9 cellular contexts compared by ENCODE assay signal in genomic region chr2:97011977-97012569, GRCh38. TPM values are rescaled to one million over a fixed set of nuclear protein-coding genes. Genes with fewer than 3 reads are reported as not detected.
DNase-seq lines count a peak whose midpoint lies in the region; ATAC-seq and TF ChIP-seq lines count a peak whose summit lies in the region.
"Had no signal": no experiment of that assay in that cellular context is flagged by ENCODE, and none has a peak within 500 bp of the region (broad histone marks: within the 10 kb centered on the region; RNA-seq: fewer than 3 reads in every experiment).

No MANE protein-coding gene starts in this region.

- no peaks in the 10 kb centered on the region for H3K36me3 ChIP-seq in left ventricle myocardium inferior
- no peaks in the 10 kb centered on the region for H3K36me3 ChIP-seq in gastrocnemius medialis

- H3K9me3 Mint-ChIP-seq in WTC11 (peaks cover 7% of the 10 kb centered on the region; the same call in 1 of the 2 replicates), type B pancreatic cell (no peaks in the 10 kb centered on the region)
- H3K9me3 Mint-ChIP-seq: dendritic cell treated with granulocyte-macrophage colony-stimulating factor and Interleukin-4, amounts not matched to agents 40 ng/mL and 50 ng/mL, for 4 days had no signal

- CTCF ChIA-PET in WTC11 (lab: Charles Lee), result interaction anchor here (0.8 to 3.5 kb wide), 3 partner anchors 26 to 100 kb away, joined by 3 to 14 read pairs (median 3); partner anchors contain the start of genes ANKRD36 and FAM178B

- no peaks in the 10 kb centered on the region for H3K9me3 ChIP-seq in left ventricle myocardium inferior (replicated peaks)
- no peaks in the 10 kb centered on the region for H3K9me3 ChIP-seq in right cardiac atrium (ENCODE audit: control insufficient read depth, low read length)
- no peaks in the 10 kb centered on the region for H3K9me3 ChIP-seq in gastrocnemius medialis

- DNase-seq in left ventricle myocardium inferior (no peak), right cardiac atrium (no peak), NCI-H146 (lab: John Stamatoyannopoulos, UW) (peak; percentile 55), WTC11 (ENCODE audit: low spot score) (no peak), iPS DF 4.7 (ENCODE audit: extremely low read depth, low spot score) (peak; percentile 28), type B pancreatic cell (ENCODE audit: extremely low spot score, unreplicated experiment) (no peak), gastrocnemius medialis (no peak)

- WGBS in right cardiac atrium, result 36% methylated on average over 4 of the region's 4 CpGs

- ATAC-seq in right cardiac atrium (no peak), WTC11 (no peak), GM19452 (IDR thresholded peaks at IDR 0.05; ENCODE audit: unreplicated experiment) (no peak), gastrocnemius medialis (no peak)

- TF ChIP-seq POLR2A in gastrocnemius medialis (IDR thresholded peaks at IDR 0.05), result no peak

- H3K27ac Mint-ChIP-seq in WTC11 (no peak overlapping the region), type B pancreatic cell (no peak overlapping the region)
- H3K27ac Mint-ChIP-seq: dendritic cell treated with granulocyte-macrophage colony-stimulating factor and Interleukin-4, amounts not matched to agents 40 ng/mL and 50 ng/mL, for 4 days had no signal

- H3K4me1 ChIP-seq in left ventricle myocardium inferior (no peaks in the 10 kb centered on the region), right cardiac atrium (ENCODE audit: control insufficient read depth, insufficient read depth, low read length) (no peaks in the 10 kb centered on the region), gastrocnemius medialis (no peaks in the 10 kb centered on the region)

- no peaks in the 10 kb centered on the region for H3K36me3 Mint-ChIP-seq in WTC11
- no peaks in the 10 kb centered on the region for H3K36me3 Mint-ChIP-seq in type B pancreatic cell

- no peak overlapping the region for H3K4me3 Mint-ChIP-seq in WTC11
- no peak overlapping the region for H3K4me3 Mint-ChIP-seq in type B pancreatic cell
- H3K4me3 Mint-ChIP-seq: dendritic cell treated with granulocyte-macrophage colony-stimulating factor and Interleukin-4, amounts not matched to agents 40 ng/mL and 50 ng/mL, for 4 days had no signal

- POLR2A ChIA-PET in WTC11 (lab: Charles Lee), result no interaction called here

- TF ChIP-seq CTCF in left ventricle myocardium inferior (IDR thresholded peaks at IDR 0.05; ENCODE audit: borderline replicate concordance) (peak; percentile 56), WTC11 (IDR thresholded peaks at IDR 0.05) (no peak), type B pancreatic cell (conservative IDR thresholded peaks at IDR 0.05) (peak; percentile 71), gastrocnemius medialis (IDR thresholded peaks at IDR 0.05 in 4 of 5, conservative IDR thresholded peaks at IDR 0.05 in 1 of 5) (peak in 1 of 5 experiments; percentile 28)

- no peaks in the 10 kb centered on the region for H3K4me1 Mint-ChIP-seq in WTC11
- H3K4me1 Mint-ChIP-seq in type B pancreatic cell (ENCODE audit: unreplicated experiment), result peaks cover 4% of the 10 kb centered on the region

- intact Hi-C loops in left ventricle myocardium inferior (cut with micrococcal nuclease) (no loop called here), right cardiac atrium (cut with DNase I) (no loop called here), gastrocnemius medialis (cut with DNase I; ENCODE audit: low total_unique reads) (no loop called here)

- peaks cover 57% of the 10 kb centered on the region for H3K27me3 ChIP-seq in left ventricle myocardium inferior (ENCODE audit: low read depth)
- H3K27me3 ChIP-seq in right cardiac atrium (ENCODE audit: control insufficient read depth, insufficient read depth), result no peaks in the 10 kb centered on the region
- H3K27me3 ChIP-seq in gastrocnemius medialis, result peaks cover 0 to 10% (median 5%) of the 10 kb centered on the region in 3 donors

- H3K27ac ChIP-seq in left ventricle myocardium inferior (replicated peaks) (no peak overlapping the region), right cardiac atrium (ENCODE audit: low read length) (no peak overlapping the region), gastrocnemius medialis (no peak overlapping the region)

- no peaks in the 10 kb centered on the region; the same call in 1 of the 2 replicates for H3K27me3 Mint-ChIP-seq in WTC11 (ENCODE audit: low read depth)
- H3K27me3 Mint-ChIP-seq in type B pancreatic cell, result peaks cover 46% of the 10 kb centered on the region

- H3K4me3 ChIP-seq in left ventricle myocardium inferior (no peak overlapping the region), right cardiac atrium (ENCODE audit: low read length) (no peak overlapping the region), gastrocnemius medialis (no peak overlapping the region)

- in situ Hi-C loops in gastrocnemius medialis (cut with MboI; ENCODE audit: low sequenced_read_pairs in 4 of 4), result no loop called here

TF ChIP-seq in WTC11, 78 proteins besides CTCF, POLR2A, EP300 and RAD21:
- TF ChIP-seq, protein P1, sequence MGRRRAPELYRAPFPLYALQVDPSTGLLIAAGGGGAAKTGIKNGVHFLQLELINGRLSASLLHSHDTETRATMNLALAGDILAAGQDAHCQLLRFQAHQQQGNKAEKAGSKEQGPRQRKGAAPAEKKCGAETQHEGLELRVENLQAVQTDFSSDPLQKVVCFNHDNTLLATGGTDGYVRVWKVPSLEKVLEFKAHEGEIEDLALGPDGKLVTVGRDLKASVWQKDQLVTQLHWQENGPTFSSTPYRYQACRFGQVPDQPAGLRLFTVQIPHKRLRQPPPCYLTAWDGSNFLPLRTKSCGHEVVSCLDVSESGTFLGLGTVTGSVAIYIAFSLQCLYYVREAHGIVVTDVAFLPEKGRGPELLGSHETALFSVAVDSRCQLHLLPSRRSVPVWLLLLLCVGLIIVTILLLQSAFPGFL (CRISPR knock-in tag; IDR thresholded peaks at IDR 0.05; ENCODE audit: borderline replicate concordance), result no peak
- no peak for TF ChIP-seq ZNF416 (CRISPR knock-in tag; IDR thresholded peaks at IDR 0.05)
- TF ChIP-seq HMGA2 (CRISPR knock-in tag; IDR thresholded peaks at IDR 0.05), result peak; percentile 79
- no peak for TF ChIP-seq TP53 (CRISPR knock-in tag; IDR thresholded peaks at IDR 0.05)

RNA-seq across cellular contexts. Expression of gene FAM178B, which starts 25.7 kb away (rescaled TPM):
- total RNA-seq in left ventricle myocardium inferior (0.82 TPM), right cardiac atrium (under 1 TPM in 2 of 4 donors, not detected in 2; 0.49 to 0.85 TPM), WTC11 (2021) (0.52 to 0.71 TPM (median 0.62 TPM) in 3 replicates), type B pancreatic cell (ENCODE audit: low replicate concordance) (0.22 TPM in 1 of 2 replicates, not detected in the other), gastrocnemius medialis (under 1 TPM in 1 of 4 donors, not detected in 3; 0.84 TPM)
- 0.86 TPM for polyA plus RNA-seq in right cardiac atrium

Comparison
In these comparisons a context has a peak if more than half of its experiments do, and no peak if none do; other contexts are left out.
1. DNase-seq: peak in NCI-H146 (single experiment) and iPS DF 4.7 (single experiment); none in left ventricle myocardium inferior (single experiment), right cardiac atrium (0 of 3), WTC11 (single experiment), type B pancreatic cell (single experiment) and gastrocnemius medialis (0 of 2).